ENCODE assay signal across 8 cellular contexts in the genomic region with DNA sequence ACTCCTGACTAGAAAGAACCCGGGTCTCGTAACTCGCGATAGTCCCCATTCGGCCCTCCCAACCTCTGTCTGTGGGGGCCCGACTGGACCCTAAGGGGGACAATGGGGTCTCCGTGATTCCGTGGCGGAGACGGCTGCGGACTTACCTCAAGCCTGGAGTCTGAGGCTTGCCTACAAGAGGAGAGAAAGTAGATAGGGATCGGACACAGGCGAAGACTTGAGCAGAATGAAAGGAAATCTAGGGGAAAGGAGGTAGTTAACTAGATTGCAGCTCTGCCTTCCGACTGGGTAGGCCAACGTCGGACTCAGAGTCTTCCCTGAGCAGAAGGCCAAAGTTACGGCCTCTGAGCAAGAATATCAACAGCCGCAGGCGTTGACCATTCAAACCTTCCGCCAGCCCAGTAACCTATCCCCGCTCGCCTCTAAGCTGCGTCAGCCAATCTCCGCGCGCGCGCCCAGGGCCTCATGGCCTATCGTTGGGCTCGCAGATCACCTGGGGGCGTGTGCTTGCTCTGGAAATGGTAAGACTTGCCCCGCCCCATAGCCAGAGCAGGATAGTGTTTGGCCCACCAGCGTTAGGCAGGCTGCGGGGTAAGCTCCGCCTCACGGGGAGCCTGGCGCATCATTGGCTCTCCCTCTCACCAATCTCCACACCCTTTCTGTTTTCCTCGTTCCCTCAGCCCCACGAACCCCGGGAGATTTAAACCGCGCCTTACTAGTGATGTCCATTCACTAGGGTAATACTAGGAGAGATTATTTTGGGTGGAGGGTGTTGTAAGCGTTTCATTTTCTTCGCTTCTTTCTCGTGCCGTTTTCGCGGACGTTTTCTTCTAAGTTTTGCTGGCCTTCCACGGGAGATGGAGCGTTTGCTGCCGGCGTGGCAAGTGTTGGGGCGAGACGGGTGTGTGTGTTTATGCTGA. TPM values are rescaled to one million over a fixed set of nuclear protein-coding genes. Genes with fewer than 3 reads are reported as not detected.
A peak's percentile ranks its signal among the peaks of the same experiment; 100 is the strongest.
DNase-seq lines count a peak whose midpoint lies in the region; ATAC-seq and TF ChIP-seq lines count a peak whose summit lies in the region.

CDC25C (minus strand) TSS at position 356 of the 920 bp plus-strand sequence. CDS start 624 bp downstream, outside the sequence.

- peak within 1 kb of the TSS; percentile 89 for H3K4me3 ChIP-seq in GM08714 (ENCODE audit: low read length)
- peak within 1 kb of the TSS; percentile 91 for H3K4me3 ChIP-seq in SK-N-MC
- H3K4me3 ChIP-seq in suprapubic skin: peak within 1 kb of the TSS; percentile 63

- H3K36me3 ChIP-seq in SK-N-MC (ENCODE audit: insufficient read depth, low read length) (peaks cover 7% of the 10 kb centered on the region; the same call in 1 of the 2 replicates), suprapubic skin (no peaks in the 10 kb centered on the region)

- peak within 1 kb of the TSS; percentile 39; the same call in 1 of the 2 replicates for H3K27ac ChIP-seq in SK-N-MC
- no peak within 1 kb of the TSS for H3K27ac ChIP-seq in suprapubic skin

- ATAC-seq in HG02588 (IDR thresholded peaks at IDR 0.05; ENCODE audit: unreplicated experiment): peak; percentile 99

- TF ChIP-seq CTCF in suprapubic skin (IDR thresholded peaks at IDR 0.05): no peak

- under 1% methylated on average over 52 of the region's 55 CpGs for WGBS in suprapubic skin

- no peak for TF ChIP-seq EP300 in suprapubic skin (IDR thresholded peaks at IDR 0.05)

- H3K27me3 ChIP-seq in suprapubic skin: no peaks in the 10 kb centered on the region

- no peaks in the 10 kb centered on the region for H3K9me3 ChIP-seq in SK-N-MC (ENCODE audit: low read depth, low read length)
- no peaks in the 10 kb centered on the region for H3K9me3 ChIP-seq in suprapubic skin

- no peak for TF ChIP-seq POLR2A in suprapubic skin (IDR thresholded peaks at IDR 0.05)

- peak; percentile 98 for DNase-seq in NCI-H1048 (lab: John Stamatoyannopoulos, UW)
- peak; percentile 93 for DNase-seq in SK-N-MC (ENCODE audit: low read depth, low spot score)
- DNase-seq in activated naive CD4-positive, alpha-beta T cell treated with anti-CD3 and anti-CD28 coated beads, Interleukin-2, amount 50 U/mL, for 16 hours: peak; percentile 98
- peak; percentile 98 for DNase-seq in globus pallidus (ENCODE audit: low spot score)
- peak; percentile 47 to 99 (median 94) for DNase-seq in nucleus accumbens (lab: John Stamatoyannopoulos, UW)
- peak; percentile 99 for DNase-seq in suprapubic skin (ENCODE audit: low spot score in 2 of 2)

- H3K9ac ChIP-seq in SK-N-MC (ENCODE audit: insufficient read length): peak within 1 kb of the TSS; percentile 94

- H3K4me1 ChIP-seq in suprapubic skin: peaks cover 16% of the 10 kb centered on the region

RNA-seq across cellular contexts. Expression of gene CDC25C, which starts in this region (rescaled TPM):
- 1 to 10 TPM in 3 of 4 donors, under 1 TPM in 1; 0.38 to 1.6 (median 1.3) TPM for total RNA-seq in suprapubic skin
